19 cellular contexts compared by ENCODE assay signal in the genomic region with DNA sequence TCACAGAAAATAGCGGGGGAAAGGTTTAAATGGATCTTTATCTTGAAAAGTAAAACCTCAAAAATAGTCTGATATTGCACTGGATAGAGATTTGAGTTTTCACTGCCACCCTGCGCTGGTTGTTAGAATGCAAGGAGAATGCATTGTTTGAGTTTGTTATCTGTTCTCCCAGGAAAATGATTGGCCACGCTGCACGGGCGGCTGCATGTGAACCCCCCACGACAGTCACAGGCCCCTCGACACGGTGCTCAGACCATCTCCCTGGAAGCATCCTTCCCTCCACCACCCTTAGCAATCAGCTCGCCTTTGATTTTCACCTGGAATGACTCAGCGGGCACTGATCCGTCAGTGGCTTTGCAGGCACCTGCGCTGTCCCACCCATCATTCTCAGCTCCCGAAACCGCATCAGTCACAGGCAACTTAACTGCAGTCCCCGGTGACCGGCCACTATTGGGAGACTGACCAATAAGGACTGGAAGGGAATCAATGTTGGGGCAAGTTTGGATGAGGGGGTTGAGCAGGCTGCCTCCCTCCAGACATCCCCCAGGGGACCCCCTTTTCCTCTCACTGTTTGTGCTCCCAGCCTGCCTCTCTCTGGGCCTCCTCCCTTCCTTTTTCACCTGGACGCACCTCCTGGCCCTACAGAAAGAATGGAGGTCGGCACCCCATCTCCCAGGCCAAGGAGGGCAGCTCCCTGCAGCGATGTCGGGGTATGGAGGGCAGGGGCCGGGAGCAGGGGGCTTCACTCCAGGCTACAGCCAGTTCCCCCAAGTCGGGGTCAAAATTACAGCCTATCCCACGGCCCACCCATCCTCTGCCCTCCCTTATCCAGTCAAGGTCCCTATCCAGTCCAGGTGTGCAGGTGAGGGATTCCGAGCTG. TPM values are rescaled to one million over a fixed set of nuclear protein-coding genes. Genes with fewer than 3 reads are reported as not detected.
A peak's percentile ranks its signal among the peaks of the same experiment; 100 is the strongest.
DNase-seq lines count a peak whose midpoint lies in the region; ATAC-seq and TF ChIP-seq lines count a peak whose summit lies in the region.
"Had no signal": no experiment of that assay in that cellular context is flagged by ENCODE, and none has a peak within 500 bp of the region (broad histone marks: within the 10 kb centered on the region; RNA-seq: fewer than 3 reads in every experiment).

No MANE protein-coding gene starts in this region.

- H3K27ac Mint-ChIP-seq in activated CD4-positive, alpha-beta T cell treated with anti-CD3 and anti-CD28 coated beads, Interleukin-2, amount 10 ng/mL, durations not matched to agents 24 days and 14 days: no peak overlapping the region
- H3K27ac Mint-ChIP-seq: activated naive CD4-positive, alpha-beta T cell treated with anti-CD3 and anti-CD28 coated beads, Interleukin-2, amount 50 U/mL, for 72 hours had no signal

- no peak overlapping the region for H3K4me2 ChIP-seq in PC-9
- H3K4me2 ChIP-seq: BLaER1 treated with 17β-estradiol and CSF1 and Interleukin-3, amounts not matched to agents 10 nM and 100 nM had no signal

- H3K27ac ChIP-seq in heart left ventricle: no peak overlapping the region
- no peak overlapping the region for H3K27ac ChIP-seq in PC-9
- H3K27ac ChIP-seq in upper lobe of left lung: no peak overlapping the region
- H3K27ac ChIP-seq: BLaER1 treated with 17β-estradiol and CSF1 and Interleukin-3, amounts not matched to agents 10 nM and 100 nM; body of pancreas; esophagus squamous epithelium had no signal

- H4K20me1 ChIP-seq in PC-9 (ENCODE audit: insufficient read depth): no peaks in the 10 kb centered on the region

- H3K36me3 ChIP-seq in heart left ventricle (no peaks in the 10 kb centered on the region), PC-9 (ENCODE audit: low read depth) (no peaks in the 10 kb centered on the region), upper lobe of left lung (no peaks in the 10 kb centered on the region)
- H3K36me3 ChIP-seq: BLaER1 treated with 17β-estradiol and CSF1 and Interleukin-3, amounts not matched to agents 10 nM and 100 nM; esophagus squamous epithelium had no signal

- H3K9me3 ChIP-seq in heart left ventricle: no peaks in the 10 kb centered on the region
- H3K9me3 ChIP-seq in PC-9 (ENCODE audit: insufficient read depth, low read depth): no peaks in the 10 kb centered on the region
- no peaks in the 10 kb centered on the region for H3K9me3 ChIP-seq in upper lobe of left lung
- H3K9me3 ChIP-seq: BLaER1 treated with 17β-estradiol and CSF1 and Interleukin-3, amounts not matched to agents 10 nM and 100 nM; body of pancreas; esophagus squamous epithelium had no signal

- DNase-seq in heart left ventricle (peak in 4 of 5 donors; percentile 4 to 48 (median 14)), left ventricle myocardium superior (no peak), PC-9 (no peak), left lobe of liver (ENCODE audit: low spot score) (peak; percentile 7), upper lobe of left lung (peak; percentile 18 to 22), NCI-H187 (lab: John Stamatoyannopoulos, UW) (no peak)
- no peak for DNase-seq in stimulated activated CD4-positive, alpha-beta T cell treated with anti-CD3 and anti-CD28 coated beads, Interleukin-2, amount 100 ng/mL, for 48 hours
- no peak for DNase-seq in activated CD4-positive, alpha-beta T cell treated with anti-CD3 and anti-CD28 coated beads, Interleukin-2, amount 10 ng/mL, durations not matched to agents 24 days and 14 days
- DNase-seq: activated CD8-positive, alpha-beta memory T cell treated with anti-CD3 and anti-CD28 coated beads for 24 hours; DMS153; esophagus squamous epithelium; KG1; NCI-H2227 treated with DMSO at 0.1 percent for 48 hours had no signal

- no TSS peak for BruUV-seq in PC-9 (replicated peaks; lab: Mats Ljungman, UMichigan)

- TF ChIP-seq POLR2A in heart left ventricle (IDR thresholded peaks at IDR 0.05) (no peak), upper lobe of left lung (IDR thresholded peaks at IDR 0.05) (no peak)

- H3K27me3 Mint-ChIP-seq in activated CD4-positive, alpha-beta T cell treated with anti-CD3 and anti-CD28 coated beads, Interleukin-2, amount 10 ng/mL, durations not matched to agents 24 days and 14 days: no peaks in the 10 kb centered on the region

- H3K36me3 Mint-ChIP-seq in activated CD4-positive, alpha-beta T cell treated with anti-CD3 and anti-CD28 coated beads, Interleukin-2, amount 10 ng/mL, durations not matched to agents 24 days and 14 days (ENCODE audit: low read depth): no peaks in the 10 kb centered on the region
- H3K36me3 Mint-ChIP-seq: activated naive CD4-positive, alpha-beta T cell treated with anti-CD3 and anti-CD28 coated beads, Interleukin-2, amount 50 U/mL, for 72 hours had no signal

- H3K4me1 Mint-ChIP-seq in activated CD4-positive, alpha-beta T cell treated with anti-CD3 and anti-CD28 coated beads, Interleukin-2, amount 10 ng/mL, durations not matched to agents 24 days and 14 days: no peaks in the 10 kb centered on the region

- no peak for TF ChIP-seq EP300 in upper lobe of left lung (IDR thresholded peaks at IDR 0.05)

- H3K27me3 ChIP-seq in heart left ventricle (peaks cover 0 to 20% (median 1%) of the 10 kb centered on the region in 9 donors), PC-9 (ENCODE audit: insufficient read depth, low read depth) (peaks cover 94% of the 10 kb centered on the region), upper lobe of left lung (no peaks in the 10 kb centered on the region)
- H3K27me3 ChIP-seq: BLaER1 treated with 17β-estradiol and CSF1 and Interleukin-3, amounts not matched to agents 10 nM and 100 nM; body of pancreas had no signal

- POLR2A ChIA-PET in PC-9 (lab: Charles Lee; ENCODE audit: unreplicated experiment): no interaction called here

- no peak overlapping the region for H2AFZ ChIP-seq in PC-9

- WGBS in heart left ventricle, 4 donors: 80 to 85% (median 82%) methylated on average over 24 of the region's 24 CpGs
- WGBS in upper lobe of left lung, 2 donors: 79 to 80% methylated on average over 20 to 24 of the region's 24 CpGs

- peaks cover 0 to 2% (median 0%) of the 10 kb centered on the region in 12 donors for H3K4me1 ChIP-seq in heart left ventricle
- no peaks in the 10 kb centered on the region for H3K4me1 ChIP-seq in PC-9 (replicated peaks; ENCODE audit: insufficient read depth)
- H3K4me1 ChIP-seq in upper lobe of left lung: peaks cover 0 to 3% (median 2%) of the 10 kb centered on the region in 4 donors
- H3K4me1 ChIP-seq: body of pancreas had no signal

- ATAC-seq in heart left ventricle: peak in 1 of 4 donors; percentile 12
- ATAC-seq in left ventricle myocardium superior: no peak
- ATAC-seq in left lobe of liver: no peak
- ATAC-seq in upper lobe of left lung (ENCODE audit: low FRiP score in 2 of 2): no peak
- ATAC-seq: activated naive CD4-positive, alpha-beta T cell treated with anti-CD3 and anti-CD28 coated beads, Interleukin-2, amount 50 U/mL, for 72 hours; body of pancreas; left colon had no signal

- no peaks in the 10 kb centered on the region for H3K9me3 Mint-ChIP-seq in activated CD4-positive, alpha-beta T cell treated with anti-CD3 and anti-CD28 coated beads, Interleukin-2, amount 10 ng/mL, durations not matched to agents 24 days and 14 days
- H3K9me3 Mint-ChIP-seq: activated naive CD4-positive, alpha-beta T cell treated with anti-CD3 and anti-CD28 coated beads, Interleukin-2, amount 50 U/mL, for 72 hours had no signal

- H3K79me2 ChIP-seq in PC-9 (ENCODE audit: low read depth): no peaks in the 10 kb centered on the region

- intact Hi-C loops in heart left ventricle (cut with DNase I): loop anchor here in 1 of 10 donors (5.0 kb wide), 1 partner anchor 409 kb away; no protein-coding TSS in a partner anchor
- intact Hi-C loops in left ventricle myocardium superior (cut with micrococcal nuclease): no loop called here
- intact Hi-C loops in PC-9 (cut with micrococcal nuclease; ENCODE audit: unreplicated experiment): no loop called here
- intact Hi-C loops in activated CD4-positive, alpha-beta T cell treated with anti-CD3 and anti-CD28 coated beads, Interleukin-2, amount 10 ng/mL, durations not matched to agents 24 days and 14 days (cut with micrococcal nuclease): no loop called here

- CTCF ChIA-PET in PC-9 (lab: Charles Lee): no interaction called here

- no peaks in the 10 kb centered on the region for H3F3A ChIP-seq in PC-9 (ENCODE audit: insufficient read depth, low read depth)

- H3K4me3 ChIP-seq in heart left ventricle (no peak overlapping the region), PC-9 (no peak overlapping the region), upper lobe of left lung (no peak overlapping the region)
- H3K4me3 ChIP-seq: BLaER1 treated with 17β-estradiol and CSF1 and Interleukin-3, amounts not matched to agents 10 nM and 100 nM; body of pancreas; esophagus squamous epithelium had no signal

- TF ChIP-seq CTCF in heart left ventricle (IDR thresholded peaks at IDR 0.05) (no peak), PC-9 (conservative IDR thresholded peaks at IDR 0.05) (peak; percentile 39; the same call in 1 of the 2 replicates), upper lobe of left lung (IDR thresholded peaks at IDR 0.05) (no peak)

- no peaks in the 10 kb centered on the region for H3K9me2 ChIP-seq in PC-9 (ENCODE audit: insufficient read depth)

- H3K4me3 Mint-ChIP-seq in activated CD4-positive, alpha-beta T cell treated with anti-CD3 and anti-CD28 coated beads, Interleukin-2, amount 10 ng/mL, durations not matched to agents 24 days and 14 days: no peak overlapping the region

RNA-seq across cellular contexts. Expression of gene C14orf180, which starts 28.5 kb away (rescaled TPM):
- total RNA-seq in heart left ventricle: 100 to 1,000 TPM in 2 of 9 donors, 10 to 100 TPM in 7; 25.5 to 170 (median 75.3) TPM
- 100 to 1,000 TPM in 1 of 2 donors, 10 to 100 TPM in 1; 11.1 to 121 TPM for polyA plus RNA-seq in heart left ventricle
- 53.8 TPM for total RNA-seq in left ventricle myocardium superior
- total RNA-seq in PC-9 (2021): not detected in 2 replicates
- total RNA-seq in left lobe of liver: 2.4 TPM
- total RNA-seq in upper lobe of left lung: not detected
- not detected in 2 replicates for total RNA-seq in activated CD4-positive, alpha-beta T cell treated with anti-CD3 and anti-CD28 coated beads, Interleukin-2, amount 10 ng/mL, durations not matched to agents 24 days and 14 days
- total RNA-seq: activated naive CD4-positive, alpha-beta T cell treated with anti-CD3 and anti-CD28 coated beads, Interleukin-2, amount 50 U/mL, for 72 hours; esophagus squamous epithelium; renal cortical epithelial cell had no signal

RNA-seq across cellular contexts. Expression of gene TMEM179, which starts 53.5 kb away (rescaled TPM):
- total RNA-seq in heart left ventricle: 1 to 10 TPM in 1 of 9 donors, under 1 TPM in 4, not detected in 4; 0.25 to 1.1 (median 0.40) TPM
- under 1 TPM; 0.15 to 0.61 TPM for polyA plus RNA-seq in heart left ventricle
- total RNA-seq in left ventricle myocardium superior: not detected
- not detected in 2 replicates for total RNA-seq in PC-9 (2021)
- 0.30 TPM for total RNA-seq in left lobe of liver
- total RNA-seq in upper lobe of left lung: not detected
- 0.28 TPM in 1 of 2 replicates, not detected in the other for total RNA-seq in activated CD4-positive, alpha-beta T cell treated with anti-CD3 and anti-CD28 coated beads, Interleukin-2, amount 10 ng/mL, durations not matched to agents 24 days and 14 days
- total RNA-seq: esophagus squamous epithelium, renal cortical epithelial cell, subcutaneous adipose tissue had no signal

Comparison
In these comparisons a context has a peak if more than half of its experiments do, and no peak if none do; other contexts are left out.
1. DNase-seq: peak in heart left ventricle (4 of 5), left lobe of liver (single experiment) and upper lobe of left lung (2 of 2); none in left ventricle myocardium superior (single experiment), PC-9 (0 of 2), NCI-H187 (0 of 2), stimulated activated CD4-positive, alpha-beta T cell treated with anti-CD3 and anti-CD28 coated beads, Interleukin-2, amount 100 ng/mL, for 48 hours (0 of 2) and activated CD4-positive, alpha-beta T cell treated with anti-CD3 and anti-CD28 coated beads, Interleukin-2, amount 10 ng/mL, durations not matched to agents 24 days and 14 days (single experiment).